ENCODE assay signal across 1 cellular context in the genomic region with DNA sequence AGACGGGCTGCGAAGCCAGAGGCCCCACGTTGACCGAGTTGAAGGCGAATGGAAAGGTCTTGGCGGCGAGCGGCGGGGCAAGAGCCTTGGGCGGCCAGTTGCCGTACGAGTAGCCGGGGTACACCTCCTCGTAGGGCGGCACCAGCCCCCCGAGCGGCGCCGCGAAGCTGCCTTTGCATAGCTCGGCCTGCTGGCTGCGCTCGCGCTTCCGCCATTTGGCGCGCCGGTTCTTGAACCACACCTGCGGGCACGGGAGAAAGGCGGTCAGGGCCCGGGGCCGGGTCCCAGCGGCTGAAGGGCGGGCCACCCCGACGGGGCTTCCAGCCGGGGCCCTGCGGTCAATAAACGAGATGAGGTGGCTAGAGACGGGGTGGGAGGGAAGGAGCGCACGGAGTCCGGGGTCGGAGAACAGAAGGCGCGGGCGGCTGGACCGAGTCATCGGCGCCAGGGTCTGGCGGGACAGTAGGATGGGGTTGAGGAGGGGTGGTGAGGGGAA.
TF ChIP-seq lines count a peak whose summit lies in the region.

No MANE protein-coding gene starts in this region.

TF ChIP-seq in H1, 55 proteins besides CTCF, POLR2A, EP300 and RAD21:
- TF ChIP-seq EGR1 (IDR thresholded peaks at IDR 0.05; ENCODE audit: borderline replicate concordance, low read depth, low read length) (no peak), TAF1 (IDR thresholded peaks at IDR 0.05; ENCODE audit: low read depth, low read length) (0 out of 2 replicates have a peak, but pooled peaks have one; percentile 3), EZH2 (IDR thresholded peaks at IDR 0.05; ENCODE audit: low read depth, low read length, severe bottlenecking) (peak; percentile 81), JUN (IDR thresholded peaks at IDR 0.05; ENCODE audit: low read depth, low read length) (no peak), KDM4A (IDR thresholded peaks at IDR 0.05; ENCODE audit: low read depth, low read length, severe bottlenecking) (peak; percentile 78), KDM1A (IDR thresholded peaks at IDR 0.05; ENCODE audit: borderline replicate concordance, low read length) (no peak), ASH2L (IDR thresholded peaks at IDR 0.05; ENCODE audit: low read length) (peak; percentile 37), PHF8 (conservative IDR thresholded peaks at IDR 0.05; ENCODE audit: low read depth, low read length) (no peak), HDAC6 (IDR thresholded peaks at IDR 0.05; ENCODE audit: low read depth, low read length) (no peak), SUZ12 (IDR thresholded peaks at IDR 0.05; ENCODE audit: low read length) (peak; percentile 64), YY1 (IDR thresholded peaks at IDR 0.05; ENCODE audit: low read depth, low read length) (peak; percentile 74; the same call in 1 of the 2 replicates), RXRA (IDR thresholded peaks at IDR 0.05; ENCODE audit: insufficient read depth, low read depth, low read length) (no peak)
- TF ChIP-seq, protein P1, sequence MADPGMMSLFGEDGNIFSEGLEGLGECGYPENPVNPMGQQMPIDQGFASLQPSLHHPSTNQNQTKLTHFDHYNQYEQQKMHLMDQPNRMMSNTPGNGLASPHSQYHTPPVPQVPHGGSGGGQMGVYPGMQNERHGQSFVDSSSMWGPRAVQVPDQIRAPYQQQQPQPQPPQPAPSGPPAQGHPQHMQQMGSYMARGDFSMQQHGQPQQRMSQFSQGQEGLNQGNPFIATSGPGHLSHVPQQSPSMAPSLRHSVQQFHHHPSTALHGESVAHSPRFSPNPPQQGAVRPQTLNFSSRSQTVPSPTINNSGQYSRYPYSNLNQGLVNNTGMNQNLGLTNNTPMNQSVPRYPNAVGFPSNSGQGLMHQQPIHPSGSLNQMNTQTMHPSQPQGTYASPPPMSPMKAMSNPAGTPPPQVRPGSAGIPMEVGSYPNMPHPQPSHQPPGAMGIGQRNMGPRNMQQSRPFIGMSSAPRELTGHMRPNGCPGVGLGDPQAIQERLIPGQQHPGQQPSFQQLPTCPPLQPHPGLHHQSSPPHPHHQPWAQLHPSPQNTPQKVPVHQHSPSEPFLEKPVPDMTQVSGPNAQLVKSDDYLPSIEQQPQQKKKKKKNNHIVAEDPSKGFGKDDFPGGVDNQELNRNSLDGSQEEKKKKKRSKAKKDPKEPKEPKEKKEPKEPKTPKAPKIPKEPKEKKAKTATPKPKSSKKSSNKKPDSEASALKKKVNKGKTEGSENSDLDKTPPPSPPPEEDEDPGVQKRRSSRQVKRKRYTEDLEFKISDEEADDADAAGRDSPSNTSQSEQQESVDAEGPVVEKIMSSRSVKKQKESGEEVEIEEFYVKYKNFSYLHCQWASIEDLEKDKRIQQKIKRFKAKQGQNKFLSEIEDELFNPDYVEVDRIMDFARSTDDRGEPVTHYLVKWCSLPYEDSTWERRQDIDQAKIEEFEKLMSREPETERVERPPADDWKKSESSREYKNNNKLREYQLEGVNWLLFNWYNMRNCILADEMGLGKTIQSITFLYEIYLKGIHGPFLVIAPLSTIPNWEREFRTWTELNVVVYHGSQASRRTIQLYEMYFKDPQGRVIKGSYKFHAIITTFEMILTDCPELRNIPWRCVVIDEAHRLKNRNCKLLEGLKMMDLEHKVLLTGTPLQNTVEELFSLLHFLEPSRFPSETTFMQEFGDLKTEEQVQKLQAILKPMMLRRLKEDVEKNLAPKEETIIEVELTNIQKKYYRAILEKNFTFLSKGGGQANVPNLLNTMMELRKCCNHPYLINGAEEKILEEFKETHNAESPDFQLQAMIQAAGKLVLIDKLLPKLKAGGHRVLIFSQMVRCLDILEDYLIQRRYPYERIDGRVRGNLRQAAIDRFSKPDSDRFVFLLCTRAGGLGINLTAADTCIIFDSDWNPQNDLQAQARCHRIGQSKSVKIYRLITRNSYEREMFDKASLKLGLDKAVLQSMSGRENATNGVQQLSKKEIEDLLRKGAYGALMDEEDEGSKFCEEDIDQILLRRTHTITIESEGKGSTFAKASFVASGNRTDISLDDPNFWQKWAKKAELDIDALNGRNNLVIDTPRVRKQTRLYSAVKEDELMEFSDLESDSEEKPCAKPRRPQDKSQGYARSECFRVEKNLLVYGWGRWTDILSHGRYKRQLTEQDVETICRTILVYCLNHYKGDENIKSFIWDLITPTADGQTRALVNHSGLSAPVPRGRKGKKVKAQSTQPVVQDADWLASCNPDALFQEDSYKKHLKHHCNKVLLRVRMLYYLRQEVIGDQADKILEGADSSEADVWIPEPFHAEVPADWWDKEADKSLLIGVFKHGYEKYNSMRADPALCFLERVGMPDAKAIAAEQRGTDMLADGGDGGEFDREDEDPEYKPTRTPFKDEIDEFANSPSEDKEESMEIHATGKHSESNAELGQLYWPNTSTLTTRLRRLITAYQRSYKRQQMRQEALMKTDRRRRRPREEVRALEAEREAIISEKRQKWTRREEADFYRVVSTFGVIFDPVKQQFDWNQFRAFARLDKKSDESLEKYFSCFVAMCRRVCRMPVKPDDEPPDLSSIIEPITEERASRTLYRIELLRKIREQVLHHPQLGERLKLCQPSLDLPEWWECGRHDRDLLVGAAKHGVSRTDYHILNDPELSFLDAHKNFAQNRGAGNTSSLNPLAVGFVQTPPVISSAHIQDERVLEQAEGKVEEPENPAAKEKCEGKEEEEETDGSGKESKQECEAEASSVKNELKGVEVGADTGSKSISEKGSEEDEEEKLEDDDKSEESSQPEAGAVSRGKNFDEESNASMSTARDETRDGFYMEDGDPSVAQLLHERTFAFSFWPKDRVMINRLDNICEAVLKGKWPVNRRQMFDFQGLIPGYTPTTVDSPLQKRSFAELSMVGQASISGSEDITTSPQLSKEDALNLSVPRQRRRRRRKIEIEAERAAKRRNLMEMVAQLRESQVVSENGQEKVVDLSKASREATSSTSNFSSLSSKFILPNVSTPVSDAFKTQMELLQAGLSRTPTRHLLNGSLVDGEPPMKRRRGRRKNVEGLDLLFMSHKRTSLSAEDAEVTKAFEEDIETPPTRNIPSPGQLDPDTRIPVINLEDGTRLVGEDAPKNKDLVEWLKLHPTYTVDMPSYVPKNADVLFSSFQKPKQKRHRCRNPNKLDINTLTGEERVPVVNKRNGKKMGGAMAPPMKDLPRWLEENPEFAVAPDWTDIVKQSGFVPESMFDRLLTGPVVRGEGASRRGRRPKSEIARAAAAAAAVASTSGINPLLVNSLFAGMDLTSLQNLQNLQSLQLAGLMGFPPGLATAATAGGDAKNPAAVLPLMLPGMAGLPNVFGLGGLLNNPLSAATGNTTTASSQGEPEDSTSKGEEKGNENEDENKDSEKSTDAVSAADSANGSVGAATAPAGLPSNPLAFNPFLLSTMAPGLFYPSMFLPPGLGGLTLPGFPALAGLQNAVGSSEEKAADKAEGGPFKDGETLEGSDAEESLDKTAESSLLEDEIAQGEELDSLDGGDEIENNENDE (IDR thresholded peaks at IDR 0.05; ENCODE audit: insufficient replicate concordance, low read length), result no peak
- TF ChIP-seq, protein P2, sequence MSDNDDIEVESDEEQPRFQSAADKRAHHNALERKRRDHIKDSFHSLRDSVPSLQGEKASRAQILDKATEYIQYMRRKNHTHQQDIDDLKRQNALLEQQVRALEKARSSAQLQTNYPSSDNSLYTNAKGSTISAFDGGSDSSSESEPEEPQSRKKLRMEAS (IDR thresholded peaks at IDR 0.05), result 0 out of 2 replicates have a peak, but pooled peaks have one; percentile 29
